In genomic region chr18:79678665-79679551, GRCh38 we compare ENCODE assay signal across 8 cellular contexts. TPM values are rescaled to one million over a fixed set of nuclear protein-coding genes. Genes with fewer than 3 reads are reported as not detected.
DNase-seq lines count a peak whose midpoint lies in the region; ATAC-seq and TF ChIP-seq lines count a peak whose summit lies in the region.

No MANE protein-coding gene starts in this region.

- H3K4me1 ChIP-seq in spleen: peaks cover 33 to 65% (median 59%) of the 10 kb centered on the region in 6 donors

- peak; percentile 92 for ATAC-seq in GM19043 (IDR thresholded peaks at IDR 0.05; ENCODE audit: low read depth, unreplicated experiment)
- ATAC-seq in HG03354 (IDR thresholded peaks at IDR 0.05; ENCODE audit: poor library complexity, severe bottlenecking, unreplicated experiment): peak; percentile 94
- ATAC-seq in activated CD4-positive, CD25-positive, alpha-beta regulatory T cell treated with anti-CD3 and anti-CD28 coated beads, Interleukin-2, amount 50 U/mL, for 24 hours: peak; percentile 94 to 96

- no peaks in the 10 kb centered on the region for H3K9me3 ChIP-seq in spleen

- TF ChIP-seq POLR2A in spleen (IDR thresholded peaks at IDR 0.05): peak in 2 of 3 donors; percentile 29 to 63

- intact Hi-C loops in spleen (cut with DNase I; ENCODE audit: low total_unique reads): no loop called here

- 1 to 4% (median 2%) methylated on average over 20 to 77 of the region's 77 CpGs for WGBS in spleen, 5 donors

- peak in 1 of 11 experiments; percentile 4 for TF ChIP-seq CTCF in spleen (IDR thresholded peaks at IDR 0.05 in 8 of 11, conservative IDR thresholded peaks at IDR 0.05 in 3 of 11)

- H3K4me3 ChIP-seq in spleen: peak overlapping the region; percentile 92 to 100 (median 97)

- peak overlapping the region; percentile 96 to 100 (median 98) for H3K27ac ChIP-seq in spleen

- H3K36me3 ChIP-seq in spleen: peaks cover 0 to 44% (median 2%) of the 10 kb centered on the region in 6 donors

- DNase-seq in AG20443 (ENCODE audit: low spot score) (peak; percentile 99), NCI-H446 (lab: John Stamatoyannopoulos, UW) (peak; percentile 94 to 98), cerebellar cortex (ENCODE audit: low spot score) (peak; percentile 99), iris pigment epithelial cell (ENCODE audit: low read depth) (peak; percentile 99), spleen (peak; percentile 100)

- no peaks in the 10 kb centered on the region for H3K27me3 ChIP-seq in spleen (replicated peaks in 1 of 7)

RNA-seq across cellular contexts. Expression of gene CTDP1, which starts 0.7 kb away (rescaled TPM):
- total RNA-seq in spleen: 10 to 100 TPM; 24.5 to 54.6 (median 30.5) TPM
- 10 to 100 TPM; 13.6 to 20.8 (median 18.0) TPM for polyA plus RNA-seq in spleen

Comparison
In these comparisons a context has a peak if more than half of its experiments do, and no peak if none do; other contexts are left out.
1. Peak in every context shown above with its lines: DNase-seq, ATAC-seq, H3K4me3 ChIP-seq and H3K27ac ChIP-seq.